In the genomic region with DNA sequence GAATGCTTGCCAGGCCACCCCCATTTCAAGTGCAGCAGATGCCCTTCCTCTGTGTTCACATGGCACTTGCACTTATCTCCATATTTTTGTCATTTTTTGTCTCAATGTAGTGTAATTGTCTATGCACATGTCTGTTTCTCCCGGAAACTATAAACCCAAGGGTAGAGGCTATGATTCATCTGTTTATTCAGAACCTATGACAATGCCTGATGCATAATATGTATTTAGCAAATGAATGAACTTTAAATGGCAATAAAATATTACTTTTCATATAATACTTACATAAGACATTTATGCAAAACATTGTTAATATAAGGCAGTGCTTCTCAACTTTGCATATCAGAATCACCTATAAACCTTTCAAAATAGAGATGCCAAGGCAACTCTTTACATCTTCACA, we compare ENCODE assay signal across 2 cellular contexts.
TF ChIP-seq lines count a peak whose summit lies in the region.

No MANE protein-coding gene starts in this region.

TF ChIP-seq in IMR-90, 13 proteins besides CTCF, POLR2A, EP300 and RAD21:
- TF ChIP-seq FOS (IDR thresholded peaks at IDR 0.05; ENCODE audit: low read depth, low read length) (no peak), NFE2L2 (IDR thresholded peaks at IDR 0.05; ENCODE audit: low read depth, low read length) (no peak), CHD1 (IDR thresholded peaks at IDR 0.05; ENCODE audit: low read depth, low read length) (no peak), MAZ (IDR thresholded peaks at IDR 0.05; ENCODE audit: borderline replicate concordance, low read depth, low read length) (no peak), CEBPB (IDR thresholded peaks at IDR 0.05; ENCODE audit: low read depth, low read length) (no peak), MXI1 (IDR thresholded peaks at IDR 0.05; ENCODE audit: borderline replicate concordance, low read depth, low read length) (no peak), RCOR1 (IDR thresholded peaks at IDR 0.05; ENCODE audit: insufficient replicate concordance, low read length) (no peak), MAFK (IDR thresholded peaks at IDR 0.05; ENCODE audit: low read depth, low read length) (no peak)
- TF ChIP-seq, protein P1, sequence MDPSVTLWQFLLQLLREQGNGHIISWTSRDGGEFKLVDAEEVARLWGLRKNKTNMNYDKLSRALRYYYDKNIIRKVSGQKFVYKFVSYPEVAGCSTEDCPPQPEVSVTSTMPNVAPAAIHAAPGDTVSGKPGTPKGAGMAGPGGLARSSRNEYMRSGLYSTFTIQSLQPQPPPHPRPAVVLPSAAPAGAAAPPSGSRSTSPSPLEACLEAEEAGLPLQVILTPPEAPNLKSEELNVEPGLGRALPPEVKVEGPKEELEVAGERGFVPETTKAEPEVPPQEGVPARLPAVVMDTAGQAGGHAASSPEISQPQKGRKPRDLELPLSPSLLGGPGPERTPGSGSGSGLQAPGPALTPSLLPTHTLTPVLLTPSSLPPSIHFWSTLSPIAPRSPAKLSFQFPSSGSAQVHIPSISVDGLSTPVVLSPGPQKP (IDR thresholded peaks at IDR 0.05; ENCODE audit: borderline replicate concordance, low read depth, low read length), result no peak
- TF ChIP-seq, protein P2, sequence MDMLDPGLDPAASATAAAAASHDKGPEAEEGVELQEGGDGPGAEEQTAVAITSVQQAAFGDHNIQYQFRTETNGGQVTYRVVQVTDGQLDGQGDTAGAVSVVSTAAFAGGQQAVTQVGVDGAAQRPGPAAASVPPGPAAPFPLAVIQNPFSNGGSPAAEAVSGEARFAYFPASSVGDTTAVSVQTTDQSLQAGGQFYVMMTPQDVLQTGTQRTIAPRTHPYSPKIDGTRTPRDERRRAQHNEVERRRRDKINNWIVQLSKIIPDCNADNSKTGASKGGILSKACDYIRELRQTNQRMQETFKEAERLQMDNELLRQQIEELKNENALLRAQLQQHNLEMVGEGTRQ (IDR thresholded peaks at IDR 0.05; ENCODE audit: low read depth, low read length), result no peak

TF ChIP-seq in WTC11, 78 proteins besides CTCF, POLR2A, EP300 and RAD21:
- TF ChIP-seq, protein P3, sequence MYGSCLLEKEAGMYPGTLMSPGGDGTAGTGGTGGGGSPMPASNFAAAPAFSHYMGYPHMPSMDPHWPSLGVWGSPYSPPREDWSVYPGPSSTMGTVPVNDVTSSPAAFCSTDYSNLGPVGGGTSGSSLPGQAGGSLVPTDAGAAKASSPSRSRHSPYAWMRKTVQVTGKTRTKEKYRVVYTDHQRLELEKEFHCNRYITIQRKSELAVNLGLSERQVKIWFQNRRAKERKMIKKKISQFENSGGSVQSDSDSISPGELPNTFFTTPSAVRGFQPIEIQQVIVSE (CRISPR knock-in tag; IDR thresholded peaks at IDR 0.05; ENCODE audit: borderline replicate concordance), result no peak
- TF ChIP-seq TCF7 (CRISPR knock-in tag; IDR thresholded peaks at IDR 0.05; ENCODE audit: low read depth), result no peak
- TF ChIP-seq, protein P4, sequence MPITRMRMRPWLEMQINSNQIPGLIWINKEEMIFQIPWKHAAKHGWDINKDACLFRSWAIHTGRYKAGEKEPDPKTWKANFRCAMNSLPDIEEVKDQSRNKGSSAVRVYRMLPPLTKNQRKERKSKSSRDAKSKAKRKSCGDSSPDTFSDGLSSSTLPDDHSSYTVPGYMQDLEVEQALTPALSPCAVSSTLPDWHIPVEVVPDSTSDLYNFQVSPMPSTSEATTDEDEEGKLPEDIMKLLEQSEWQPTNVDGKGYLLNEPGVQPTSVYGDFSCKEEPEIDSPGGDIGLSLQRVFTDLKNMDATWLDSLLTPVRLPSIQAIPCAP (CRISPR knock-in tag; IDR thresholded peaks at IDR 0.05), result no peak
- no peak for TF ChIP-seq FOXJ3 (CRISPR knock-in tag; IDR thresholded peaks at IDR 0.05; ENCODE audit: borderline replicate concordance)
- TF ChIP-seq TEAD4 (CRISPR knock-in tag; IDR thresholded peaks at IDR 0.05), result no peak
- TF ChIP-seq, protein P5, sequence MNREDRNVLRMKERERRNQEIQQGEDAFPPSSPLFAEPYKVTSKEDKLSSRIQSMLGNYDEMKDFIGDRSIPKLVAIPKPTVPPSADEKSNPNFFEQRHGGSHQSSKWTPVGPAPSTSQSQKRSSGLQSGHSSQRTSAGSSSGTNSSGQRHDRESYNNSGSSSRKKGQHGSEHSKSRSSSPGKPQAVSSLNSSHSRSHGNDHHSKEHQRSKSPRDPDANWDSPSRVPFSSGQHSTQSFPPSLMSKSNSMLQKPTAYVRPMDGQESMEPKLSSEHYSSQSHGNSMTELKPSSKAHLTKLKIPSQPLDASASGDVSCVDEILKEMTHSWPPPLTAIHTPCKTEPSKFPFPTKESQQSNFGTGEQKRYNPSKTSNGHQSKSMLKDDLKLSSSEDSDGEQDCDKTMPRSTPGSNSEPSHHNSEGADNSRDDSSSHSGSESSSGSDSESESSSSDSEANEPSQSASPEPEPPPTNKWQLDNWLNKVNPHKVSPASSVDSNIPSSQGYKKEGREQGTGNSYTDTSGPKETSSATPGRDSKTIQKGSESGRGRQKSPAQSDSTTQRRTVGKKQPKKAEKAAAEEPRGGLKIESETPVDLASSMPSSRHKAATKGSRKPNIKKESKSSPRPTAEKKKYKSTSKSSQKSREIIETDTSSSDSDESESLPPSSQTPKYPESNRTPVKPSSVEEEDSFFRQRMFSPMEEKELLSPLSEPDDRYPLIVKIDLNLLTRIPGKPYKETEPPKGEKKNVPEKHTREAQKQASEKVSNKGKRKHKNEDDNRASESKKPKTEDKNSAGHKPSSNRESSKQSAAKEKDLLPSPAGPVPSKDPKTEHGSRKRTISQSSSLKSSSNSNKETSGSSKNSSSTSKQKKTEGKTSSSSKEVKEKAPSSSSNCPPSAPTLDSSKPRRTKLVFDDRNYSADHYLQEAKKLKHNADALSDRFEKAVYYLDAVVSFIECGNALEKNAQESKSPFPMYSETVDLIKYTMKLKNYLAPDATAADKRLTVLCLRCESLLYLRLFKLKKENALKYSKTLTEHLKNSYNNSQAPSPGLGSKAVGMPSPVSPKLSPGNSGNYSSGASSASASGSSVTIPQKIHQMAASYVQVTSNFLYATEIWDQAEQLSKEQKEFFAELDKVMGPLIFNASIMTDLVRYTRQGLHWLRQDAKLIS (CRISPR knock-in tag; IDR thresholded peaks at IDR 0.05; ENCODE audit: borderline replicate concordance), result no peak
- TF ChIP-seq, protein P6, sequence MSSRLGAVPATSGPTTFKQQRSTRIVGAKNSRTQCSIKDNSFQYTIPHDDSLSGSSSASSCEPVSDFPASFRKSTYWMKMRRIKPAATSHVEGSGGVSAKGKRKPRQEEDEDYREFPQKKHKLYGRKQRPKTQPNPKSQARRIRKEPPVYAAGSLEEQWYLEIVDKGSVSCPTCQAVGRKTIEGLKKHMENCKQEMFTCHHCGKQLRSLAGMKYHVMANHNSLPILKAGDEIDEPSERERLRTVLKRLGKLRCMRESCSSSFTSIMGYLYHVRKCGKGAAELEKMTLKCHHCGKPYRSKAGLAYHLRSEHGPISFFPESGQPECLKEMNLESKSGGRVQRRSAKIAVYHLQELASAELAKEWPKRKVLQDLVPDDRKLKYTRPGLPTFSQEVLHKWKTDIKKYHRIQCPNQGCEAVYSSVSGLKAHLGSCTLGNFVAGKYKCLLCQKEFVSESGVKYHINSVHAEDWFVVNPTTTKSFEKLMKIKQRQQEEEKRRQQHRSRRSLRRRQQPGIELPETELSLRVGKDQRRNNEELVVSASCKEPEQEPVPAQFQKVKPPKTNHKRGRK (CRISPR knock-in tag; IDR thresholded peaks at IDR 0.05; ENCODE audit: borderline replicate concordance), result no peak
- TF ChIP-seq RELA (CRISPR knock-in tag; IDR thresholded peaks at IDR 0.05; ENCODE audit: borderline replicate concordance), result no peak
- TF ChIP-seq, protein P7, sequence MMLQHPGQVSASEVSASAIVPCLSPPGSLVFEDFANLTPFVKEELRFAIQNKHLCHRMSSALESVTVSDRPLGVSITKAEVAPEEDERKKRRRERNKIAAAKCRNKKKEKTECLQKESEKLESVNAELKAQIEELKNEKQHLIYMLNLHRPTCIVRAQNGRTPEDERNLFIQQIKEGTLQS (CRISPR knock-in tag; conservative IDR thresholded peaks at IDR 0.05), result no peak
